ENCODE assay signal across 25 cellular contexts in genomic region chr17:9594065-9594464, GRCh38. TPM values are rescaled to one million over a fixed set of nuclear protein-coding genes. Genes with fewer than 3 reads are reported as not detected.
DNase-seq lines count a peak whose midpoint lies in the region; ATAC-seq, FAIRE-seq and TF ChIP-seq lines count a peak whose summit lies in the region.
"Had no signal": no experiment of that assay in that cellular context is flagged by ENCODE, and none has a peak within 500 bp of the region (broad histone marks: within the 10 kb centered on the region; RNA-seq: fewer than 3 reads in every experiment).

No MANE protein-coding gene starts in this region.

- H3K79me2 ChIP-seq in GM23338 (replicated peaks; ENCODE audit: insufficient read depth) = no peaks in the 10 kb centered on the region

- peak; percentile 17 for DNase-seq in DMS 273 (lab: John Stamatoyannopoulos, UW; ENCODE audit: unreplicated experiment)
- no peak for DNase-seq in DMS 273 treated with DMSO at 0.1 percent for 48 hours (lab: John Stamatoyannopoulos, UW)
- DNase-seq in GM23338 (ENCODE audit: low spot score) = no peak
- peak; percentile 75 for DNase-seq in cerebellum (ENCODE audit: low spot score)
- no peak for DNase-seq in nucleus accumbens (lab: John Stamatoyannopoulos, UW)
- no peak for DNase-seq in small intestine
- DNase-seq in COR-L47 (lab: John Stamatoyannopoulos, UW) = no peak
- DNase-seq: BE2C; Calu3; CD4-positive, alpha-beta T cell; CD8-positive, alpha-beta memory T cell; DMS79; EL; GF-D8; GOT3; HFFc6 had no signal

- H3K27me3 ChIP-seq in GM23338 (ENCODE audit: insufficient read depth) (no peaks in the 10 kb centered on the region), small intestine (ENCODE audit: control insufficient read depth in 2 of 2, insufficient read depth in 2 of 2, low read length in 2 of 2) (no peaks in the 10 kb centered on the region)
- H3K27me3 ChIP-seq: BE2C; BLaER1 treated with 17β-estradiol and CSF1 and Interleukin-3, amounts not matched to agents 10 nM and 100 nM had no signal

- no peak overlapping the region for H3K4me2 ChIP-seq in GM23338
- H3K4me2 ChIP-seq: BLaER1 treated with 17β-estradiol and CSF1 and Interleukin-3, amounts not matched to agents 10 nM and 100 nM had no signal

- no peaks in the 10 kb centered on the region for H3K36me3 ChIP-seq in GM23338 (ENCODE audit: insufficient read depth)
- no peaks in the 10 kb centered on the region for H3K36me3 ChIP-seq in small intestine (ENCODE audit: control insufficient read depth in 2 of 2, insufficient read depth in 2 of 2, low read length in 2 of 2)
- H3K36me3 ChIP-seq: BE2C; BLaER1 treated with 17β-estradiol and CSF1 and Interleukin-3, amounts not matched to agents 10 nM and 100 nM; HAP-1 had no signal

- H3K27ac ChIP-seq in GM23338 (ENCODE audit: low read depth) (no peak overlapping the region), small intestine (ENCODE audit: low read depth in 1 of 2, low read length in 1 of 2) (no peak overlapping the region)
- H3K27ac ChIP-seq: 22Rv1; BLaER1 treated with 17β-estradiol and CSF1 and Interleukin-3, amounts not matched to agents 10 nM and 100 nM had no signal

- H3K27me3 Mint-ChIP-seq in GM23338 (ENCODE audit: insufficient read depth, low read depth, poor library complexity) = peaks cover 4% of the 10 kb centered on the region

- ATAC-seq in GM23338 = no peak

- H3K27ac Mint-ChIP-seq in GM23338 = no peak overlapping the region
- H3K27ac Mint-ChIP-seq: CD14-positive monocyte; CD4-positive, alpha-beta T cell; CD8-positive, alpha-beta memory T cell; HFFc6 had no signal

- H2AFZ ChIP-seq in GM23338 = peak overlapping the region; percentile 38

- no peaks in the 10 kb centered on the region for H3K9me3 ChIP-seq in small intestine (ENCODE audit: control insufficient read depth, low read depth)
- H3K9me3 ChIP-seq: BE2C, HAP-1 had no signal

- no peaks in the 10 kb centered on the region for H3K4me1 Mint-ChIP-seq in GM23338
- H3K4me1 Mint-ChIP-seq: CD14-positive monocyte; CD8-positive, alpha-beta memory T cell had no signal

- no peak for FAIRE-seq in small intestine (lab: Jason Lieb, UNC)
- FAIRE-seq: A204.1, GM12891, GM18507, H54 had no signal

- no peaks in the 10 kb centered on the region for H3K9me2 ChIP-seq in GM23338 (ENCODE audit: insufficient read depth)

- TF ChIP-seq CTCF in GM23338 (conservative IDR thresholded peaks at IDR 0.05; ENCODE audit: low read depth in 2 of 2) = no peak

- no peaks in the 10 kb centered on the region for H3F3A ChIP-seq in GM23338 (replicated peaks; ENCODE audit: low read depth)

- H3K4me3 Mint-ChIP-seq in GM23338 = no peak overlapping the region
- H3K4me3 Mint-ChIP-seq: CD14-positive monocyte; CD4-positive, alpha-beta T cell; CD8-positive, alpha-beta memory T cell; HFFc6 had no signal

- H3K4me3 ChIP-seq in GM23338 (no peak overlapping the region), small intestine (ENCODE audit: low read depth in 1 of 2, low read length in 2 of 2) (no peak overlapping the region)
- H3K4me3 ChIP-seq: BLaER1 treated with 17β-estradiol and CSF1 and Interleukin-3, amounts not matched to agents 10 nM and 100 nM; HAP-1 had no signal

- peaks cover 2% of the 10 kb centered on the region; the same call in 1 of the 3 replicates for H3K9me3 Mint-ChIP-seq in GM23338
- H3K9me3 Mint-ChIP-seq: CD4-positive, alpha-beta T cell; CD8-positive, alpha-beta memory T cell; HFFc6 had no signal

- H3K4me1 ChIP-seq in GM23338 (ENCODE audit: insufficient read depth) (no peaks in the 10 kb centered on the region), small intestine (ENCODE audit: control insufficient read depth in 2 of 2, insufficient read depth in 1 of 2, low read depth in 1 of 2, low read length in 1 of 2) (no peaks in the 10 kb centered on the region)
- H3K4me1 ChIP-seq: BE2C; BLaER1 treated with 17β-estradiol and CSF1 and Interleukin-3, amounts not matched to agents 10 nM and 100 nM; HAP-1 had no signal

- WGBS in small intestine, 3 donors = 70 to 77% (median 74%) methylated on average over 6 of the region's 6 CpGs

- no peaks in the 10 kb centered on the region for H4K20me1 ChIP-seq in GM23338 (replicated peaks; ENCODE audit: insufficient read depth)
- H4K20me1 ChIP-seq: BLaER1 treated with 17β-estradiol and CSF1 and Interleukin-3, amounts not matched to agents 10 nM and 100 nM had no signal

- no peaks in the 10 kb centered on the region for H3K36me3 Mint-ChIP-seq in GM23338 (ENCODE audit: low read depth)
- H3K36me3 Mint-ChIP-seq: CD14-positive monocyte had no signal

TF ChIP-seq in GM23338, 12 proteins besides CTCF, POLR2A, EP300 and RAD21 (continues in another document):
- TF ChIP-seq ZNF331 (CRISPR knock-in tag; IDR thresholded peaks at IDR 0.05; ENCODE audit: low read depth) (no peak), JUNB (IDR thresholded peaks at IDR 0.05; ENCODE audit: unreplicated experiment) (no peak), POLR2AphosphoS5 (IDR thresholded peaks at IDR 0.05; ENCODE audit: low read depth) (no peak), ETS1 (IDR thresholded peaks at IDR 0.05) (no peak), ZNF114 (CRISPR knock-in tag; IDR thresholded peaks at IDR 0.05) (no peak), NANOG (IDR thresholded peaks at IDR 0.05; ENCODE audit: borderline replicate concordance) (no peak), CREB1 (CRISPR knock-in tag; IDR thresholded peaks at IDR 0.05; ENCODE audit: low read depth) (no peak)

RNA-seq across cellular contexts. Expression of gene CFAP52, which starts 17.6 kb away (rescaled TPM):
- not detected in 2 replicates for total RNA-seq in GM23338 (2014; rRNA removed; shearing (Covaris generic))
- polyA plus RNA-seq in GM23338 (2016; fragmentation: Nextera tagmentation; extraction: Ambion mirVana) (0.54 TPM in 1 of 2 replicates, not detected in the other), small intestine (not detected)
- total RNA-seq in cerebellum = 4.4 TPM
- total RNA-seq: Calu3; CD4-positive, alpha-beta T cell; CD8-positive, alpha-beta memory T cell; HFFc6 had no signal
- polyA plus RNA-seq: AG04450; CD14-positive monocyte; CD8-positive, alpha-beta memory T cell had no signal

RNA-seq across cellular contexts. Expression of gene STX8, which starts 18.4 kb away (rescaled TPM):
- 59.4 and 64.3 TPM in 2 replicates for total RNA-seq in GM23338 (2014; rRNA removed; shearing (Covaris generic))
- 80.2 and 82.3 TPM in 2 replicates for polyA plus RNA-seq in GM23338 (2016; fragmentation: Nextera tagmentation; extraction: Ambion mirVana)
- 48.3 TPM for total RNA-seq in cerebellum
- polyA plus RNA-seq in small intestine = 10 to 100 TPM; 35.3 to 72.2 (median 54.0) TPM

RNA-seq across cellular contexts. Expression of gene USP43, which starts 51.3 kb away (rescaled TPM):
- 7.2 and 12.5 TPM in 2 replicates for total RNA-seq in GM23338 (2014; rRNA removed; shearing (Covaris generic))
- polyA plus RNA-seq in GM23338 (2016; fragmentation: Nextera tagmentation; extraction: Ambion mirVana) (5.5 and 5.7 TPM in 2 replicates), small intestine (10 to 100 TPM in 2 of 3 donors, 1 to 10 TPM in 1; 5.8 to 16.1 (median 10.8) TPM)
- 5.5 TPM for total RNA-seq in cerebellum
- polyA plus RNA-seq: AG04450 had no signal

Comparison
In these comparisons a context has a peak if more than half of its experiments do, and no peak if none do; other contexts are left out.
1. DNase-seq: peak in DMS 273 (single experiment) and cerebellum (single experiment); none in DMS 273 treated with DMSO at 0.1 percent for 48 hours (single experiment), GM23338 (single experiment), nucleus accumbens (0 of 56), small intestine (single experiment) and COR-L47 (single experiment).